ENCODE assay signal across 14 cellular contexts in the genomic region with DNA sequence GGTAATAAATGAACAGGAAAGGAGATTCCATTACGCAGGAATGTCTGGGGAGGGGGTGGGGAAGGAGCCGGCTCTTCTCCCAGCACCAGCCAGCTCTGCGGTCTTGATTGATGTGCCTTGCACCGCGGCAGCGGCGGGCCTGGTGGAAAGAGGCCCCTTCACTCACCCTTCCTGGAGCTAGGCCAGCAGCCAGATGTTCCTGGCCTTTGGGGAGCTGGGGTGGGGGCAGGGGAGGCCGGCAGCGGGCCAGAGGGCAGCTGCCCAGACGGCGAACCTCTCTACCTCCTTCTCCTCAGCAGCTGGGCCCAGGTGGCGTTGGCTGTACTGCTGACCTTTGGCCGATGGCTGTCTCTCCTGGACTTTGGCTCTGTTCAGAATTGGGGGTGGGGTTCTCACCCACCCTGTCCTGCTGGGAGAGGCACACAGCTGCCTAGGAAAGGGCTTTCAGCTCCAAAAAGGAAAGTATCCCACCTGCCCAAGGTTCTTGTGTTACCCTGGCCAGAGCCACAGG. TPM values are rescaled to one million over a fixed set of nuclear protein-coding genes. Genes with fewer than 3 reads are reported as not detected.
DNase-seq lines count a peak whose midpoint lies in the region; ATAC-seq, FAIRE-seq and TF ChIP-seq lines count a peak whose summit lies in the region.
"Had no signal": no experiment of that assay in that cellular context is flagged by ENCODE, and none has a peak within 500 bp of the region (broad histone marks: within the 10 kb centered on the region; RNA-seq: fewer than 3 reads in every experiment).

No MANE protein-coding gene starts in this region.

- TF ChIP-seq POLR2A in right lobe of liver (IDR thresholded peaks at IDR 0.05): no peak

- H3K4me3 ChIP-seq in MG63 (no peak overlapping the region), colonic mucosa (no peak overlapping the region), right lobe of liver (peak overlapping the region in 2 of 3 donors; percentile 36 to 39), smooth muscle cell (no peak overlapping the region)
- H3K4me3 ChIP-seq: thoracic aorta had no signal

- H2AFZ ChIP-seq in smooth muscle cell (ENCODE audit: low read depth): no peak overlapping the region

- TF ChIP-seq CTCF in colonic mucosa (IDR thresholded peaks at IDR 0.05) (no peak), right lobe of liver (IDR thresholded peaks at IDR 0.05) (no peak), smooth muscle cell (IDR thresholded peaks at IDR 0.05; ENCODE audit: borderline replicate concordance, insufficient read depth, poor library complexity, severe bottlenecking) (no peak)

- DNase-seq in MG63: peak; percentile 69
- DNase-seq in colonic mucosa: peak; percentile 86
- peak; percentile 71 to 87 (median 86) for DNase-seq in right lobe of liver
- DNase-seq in smooth muscle cell (lab: John Stamatoyannopoulos, UW; ENCODE audit: unreplicated experiment): no peak
- no peak for DNase-seq in GM19239 (ENCODE audit: insufficient read length, low spot score)
- DNase-seq in germinal center (ENCODE audit: low spot score): no peak
- DNase-seq: activated CD4-positive, alpha-beta T cell treated with anti-CD3 and anti-CD28 coated beads for 48 hours; activated naive CD4-positive, alpha-beta T cell treated with Interleukin-2 at 50 U/mL for 16 hours; effector memory CD4-positive, alpha-beta T cell; EL; KBM-7; NCI-H226 had no signal

- no peaks in the 10 kb centered on the region for H4K20me1 ChIP-seq in smooth muscle cell (ENCODE audit: low read depth)

- no peaks in the 10 kb centered on the region for H3F3A ChIP-seq in smooth muscle cell (ENCODE audit: low read depth)

- H3K27ac ChIP-seq in colonic mucosa (peak overlapping the region; percentile 15), right lobe of liver (peak overlapping the region in 2 of 3 donors; percentile 57 to 66), smooth muscle cell (ENCODE audit: low read depth) (peak overlapping the region; percentile 84)
- H3K27ac ChIP-seq: thoracic aorta had no signal

- FAIRE-seq in GM19239 (lab: Jason Lieb, UNC): no peak

- H3K79me2 ChIP-seq in smooth muscle cell (ENCODE audit: low read depth): no peaks in the 10 kb centered on the region

- H3K4me2 ChIP-seq in smooth muscle cell: peak overlapping the region; percentile 67

- H3K9me3 ChIP-seq in MG63 (no peaks in the 10 kb centered on the region), colonic mucosa (no peaks in the 10 kb centered on the region), right lobe of liver (no peaks in the 10 kb centered on the region), smooth muscle cell (replicated peaks; ENCODE audit: low read depth) (no peaks in the 10 kb centered on the region)
- H3K9me3 ChIP-seq: thoracic aorta had no signal

- H3K9ac ChIP-seq in colonic mucosa (ENCODE audit: low read depth in 2 of 2, low read length in 2 of 2) (peak overlapping the region; percentile 14 to 66), smooth muscle cell (ENCODE audit: low read depth) (peak overlapping the region; percentile 49)

- H3K27me3 ChIP-seq in MG63: no peaks in the 10 kb centered on the region
- no peaks in the 10 kb centered on the region for H3K27me3 ChIP-seq in colonic mucosa
- H3K27me3 ChIP-seq in right lobe of liver: no peaks in the 10 kb centered on the region
- no peaks in the 10 kb centered on the region for H3K27me3 ChIP-seq in smooth muscle cell (ENCODE audit: low read depth)

- WGBS in right lobe of liver (ENCODE audit: insufficient coverage, low coverage, low lambda C conversion rate, missing lambda C conversion rate): 4% methylated on average over 6 of the region's 13 CpGs
- WGBS in smooth muscle cell (ENCODE audit: low lambda C conversion rate): 16% methylated on average over 12 of the region's 13 CpGs

- H3K4me1 ChIP-seq in colonic mucosa: peaks cover 18% of the 10 kb centered on the region
- peaks cover 0 to 22% (median 8%) of the 10 kb centered on the region in 4 donors for H3K4me1 ChIP-seq in right lobe of liver
- peaks cover 14% of the 10 kb centered on the region for H3K4me1 ChIP-seq in smooth muscle cell (ENCODE audit: low read depth)

- H3K36me3 ChIP-seq in MG63: no peaks in the 10 kb centered on the region
- no peaks in the 10 kb centered on the region for H3K36me3 ChIP-seq in colonic mucosa
- H3K36me3 ChIP-seq in right lobe of liver: no peaks in the 10 kb centered on the region
- H3K36me3 ChIP-seq in smooth muscle cell (ENCODE audit: low read depth): no peaks in the 10 kb centered on the region
- H3K36me3 ChIP-seq: thoracic aorta had no signal

- intact Hi-C loops in colonic mucosa (cut with DNase I): no loop called here
- intact Hi-C loops in right lobe of liver (cut with DNase I): no loop called here

- ATAC-seq in right lobe of liver (peak; percentile 83 to 89 (median 84)), HG02610 (IDR thresholded peaks at IDR 0.05; ENCODE audit: unreplicated experiment) (no peak)

RNA-seq across cellular contexts. Expression of gene SYNPO, which starts 58.1 kb away (rescaled TPM):
- 1.2 and 4.6 TPM in 2 replicates for total RNA-seq in MG63 (2014; rRNA removed; shearing (Covaris generic); ENCODE audit: low replicate concordance)
- total RNA-seq in colonic mucosa: 10 to 100 TPM; 32.4 to 62.9 TPM
- total RNA-seq in right lobe of liver: 10 to 100 TPM; 23.4 to 51.8 (median 35.6) TPM
- total RNA-seq in smooth muscle cell: 30.5 and 46.4 TPM in 2 replicates
- 34.2 and 36.9 TPM in 2 replicates for polyA plus RNA-seq in smooth muscle cell

Comparison
In these comparisons a context has a peak if more than half of its experiments do, and no peak if none do; other contexts are left out.
1. DNase-seq: peak in MG63 (single experiment), colonic mucosa (single experiment) and right lobe of liver (3 of 3); none in smooth muscle cell (single experiment), GM19239 (single experiment) and germinal center (single experiment).
2. H3K4me3 ChIP-seq: peak in right lobe of liver (2 of 3); none in MG63 (single experiment), colonic mucosa (single experiment) and smooth muscle cell (single experiment).
3. H3K27ac ChIP-seq: peak in every context shown above with its lines; median percentile 84 in smooth muscle cell; 62 in right lobe of liver; 15 in colonic mucosa.